Comparison of ENCODE assay signal across 20 cellular contexts in genomic region chr9:107333363-107333762, GRCh38. TPM values are rescaled to one million over a fixed set of nuclear protein-coding genes. Genes with fewer than 3 reads are reported as not detected.
DNase-seq lines count a peak whose midpoint lies in the region; ATAC-seq and TF ChIP-seq lines count a peak whose summit lies in the region.
"Had no signal": no experiment of that assay in that cellular context is flagged by ENCODE, and none has a peak within 500 bp of the region (broad histone marks: within the 10 kb centered on the region; RNA-seq: fewer than 3 reads in every experiment).

No MANE protein-coding gene starts in this region.

- WGBS in heart right ventricle, 2 donors: 98 to 99% methylated on average over 2 of the region's 2 CpGs

- no peaks in the 10 kb centered on the region for H3K4me1 ChIP-seq in cardiac muscle cell (ENCODE audit: low read depth)
- H3K4me1 ChIP-seq in heart right ventricle: peaks cover 0 to 30% (median 10%) of the 10 kb centered on the region in 9 donors
- H3K4me1 ChIP-seq: HAP-1 had no signal

- DNase-seq in cardiac muscle cell (ENCODE audit: low read depth in 1 of 2, low spot score in 1 of 2) (no peak), heart right ventricle (no peak)
- no peak for DNase-seq in central memory CD8-positive, alpha-beta T cell (ENCODE audit: low spot score in 2 of 2)
- DNase-seq in stimulated activated naive B cell treated with anti-CD40 and anti-IgM and Interleukin-4, amounts not matched to agents 10 μg/mL and 1 μg/mL and 100 μg/mL, for 72 hours: no peak
- DNase-seq: ACHN; CD4-positive, alpha-beta memory T cell; DMS79 treated with DMSO at 0.1 percent for 48 hours; NCI-H1436; NCI-H2029; NCI-H2171; NCI-H446; NCI-H69; NK-92 treated with Interleukin-12 subunit alpha and Interleukin-12 subunit beta, amount 100 ng/mL, for 24 hours; SHP77 treated with DMSO at 0.1 percent for 48 hours had no signal

- TF ChIP-seq POLR2A in GM19193 (IDR thresholded peaks at IDR 0.05; ENCODE audit: extremely low read depth, insufficient read depth, insufficient read length): peak; percentile 30

- TF ChIP-seq CTCF in cardiac muscle cell (IDR thresholded peaks at IDR 0.05; ENCODE audit: low read depth, low read length) (no peak), heart right ventricle (IDR thresholded peaks at IDR 0.05) (no peak)

- ATAC-seq in heart right ventricle: no peak
- no peak for ATAC-seq in central memory CD8-positive, alpha-beta T cell (replicated peaks; ENCODE audit: extremely low read depth, poor library complexity, severe bottlenecking)
- ATAC-seq in stimulated activated naive B cell treated with anti-CD40 and anti-IgM and Interleukin-4, amounts not matched to agents 10 μg/mL and 1 μg/mL and 100 μg/mL, for 72 hours (replicated peaks): no peak
- no peak for ATAC-seq in HG03095 (IDR thresholded peaks at IDR 0.05; ENCODE audit: unreplicated experiment)
- no peak for ATAC-seq in GM21381 (IDR thresholded peaks at IDR 0.05; ENCODE audit: unreplicated experiment)
- no peak for ATAC-seq in GM19035 (IDR thresholded peaks at IDR 0.05; ENCODE audit: unreplicated experiment)
- ATAC-seq: SK-N-SH treated with all-trans-retinoic acid at 6 μM for 48 hours had no signal

- H3K27ac Mint-ChIP-seq in central memory CD8-positive, alpha-beta T cell (ENCODE audit: low read depth): peak overlapping the region; percentile 10
- peak overlapping the region; percentile 52 for H3K27ac Mint-ChIP-seq in stimulated activated naive B cell treated with anti-CD40 and anti-IgM and Interleukin-4, amounts not matched to agents 10 μg/mL and 1 μg/mL and 100 μg/mL, for 72 hours

- H3K4me3 Mint-ChIP-seq in central memory CD8-positive, alpha-beta T cell: no peak overlapping the region
- no peak overlapping the region for H3K4me3 Mint-ChIP-seq in stimulated activated naive B cell treated with anti-CD40 and anti-IgM and Interleukin-4, amounts not matched to agents 10 μg/mL and 1 μg/mL and 100 μg/mL, for 72 hours
- H3K4me3 Mint-ChIP-seq: CD4-positive, alpha-beta memory T cell had no signal

- peak overlapping the region; percentile 8 for H3K27ac ChIP-seq in cardiac muscle cell
- H3K27ac ChIP-seq in heart right ventricle: no peak overlapping the region

- no peaks in the 10 kb centered on the region for H3K9me3 Mint-ChIP-seq in central memory CD8-positive, alpha-beta T cell
- no peaks in the 10 kb centered on the region for H3K9me3 Mint-ChIP-seq in stimulated activated naive B cell treated with anti-CD40 and anti-IgM and Interleukin-4, amounts not matched to agents 10 μg/mL and 1 μg/mL and 100 μg/mL, for 72 hours
- H3K9me3 Mint-ChIP-seq: CD4-positive, alpha-beta memory T cell had no signal

- H3K27me3 ChIP-seq in cardiac muscle cell (no peaks in the 10 kb centered on the region), heart right ventricle (no peaks in the 10 kb centered on the region)

- no peaks in the 10 kb centered on the region for H3K9me3 ChIP-seq in cardiac muscle cell (ENCODE audit: low read depth)
- H3K9me3 ChIP-seq in heart right ventricle: no peaks in the 10 kb centered on the region
- H3K9me3 ChIP-seq: HAP-1 had no signal

- peaks cover 40% of the 10 kb centered on the region for H3K36me3 Mint-ChIP-seq in central memory CD8-positive, alpha-beta T cell (ENCODE audit: insufficient read depth)
- H3K36me3 Mint-ChIP-seq in stimulated activated naive B cell treated with anti-CD40 and anti-IgM and Interleukin-4, amounts not matched to agents 10 μg/mL and 1 μg/mL and 100 μg/mL, for 72 hours: peaks cover 31 to 51% of the 10 kb centered on the region in 2 donors

- H3K4me3 ChIP-seq in cardiac muscle cell: no peak overlapping the region
- no peak overlapping the region for H3K4me3 ChIP-seq in heart right ventricle
- H3K4me3 ChIP-seq: HAP-1 had no signal

- H3K36me3 ChIP-seq in cardiac muscle cell (peaks cover 39% of the 10 kb centered on the region), heart right ventricle (peaks cover 0 to 73% (median 21%) of the 10 kb centered on the region in 9 donors)

- H3K4me1 Mint-ChIP-seq in central memory CD8-positive, alpha-beta T cell: peaks cover 7% of the 10 kb centered on the region
- H3K4me1 Mint-ChIP-seq in stimulated activated naive B cell treated with anti-CD40 and anti-IgM and Interleukin-4, amounts not matched to agents 10 μg/mL and 1 μg/mL and 100 μg/mL, for 72 hours: peaks cover 0 to 3% of the 10 kb centered on the region in 2 donors

- intact Hi-C loops in heart right ventricle (cut with DNase I): no loop called here

- no peaks in the 10 kb centered on the region for H3K27me3 Mint-ChIP-seq in central memory CD8-positive, alpha-beta T cell
- H3K27me3 Mint-ChIP-seq in stimulated activated naive B cell treated with anti-CD40 and anti-IgM and Interleukin-4, amounts not matched to agents 10 μg/mL and 1 μg/mL and 100 μg/mL, for 72 hours: no peaks in the 10 kb centered on the region
- H3K27me3 Mint-ChIP-seq: CD4-positive, alpha-beta memory T cell had no signal

RNA-seq across cellular contexts. Expression of gene RAD23B, which starts 50.3 kb away (rescaled TPM):
- total RNA-seq in cardiac muscle cell (84.7 and 88.5 TPM in 2 replicates), heart right ventricle (100 to 1,000 TPM in 7 of 10 donors, 10 to 100 TPM in 3; 85.5 to 122 (median 106) TPM)
- polyA plus RNA-seq in cardiac muscle cell (11.7 and 13.6 TPM in 2 replicates), heart right ventricle (10 to 100 TPM; 41.7 to 57.1 TPM)
